10 cellular contexts compared by ENCODE assay signal in genomic region chr1:109197163-109198042, GRCh38. TPM values are rescaled to one million over a fixed set of nuclear protein-coding genes. Genes with fewer than 3 reads are reported as not detected.
DNase-seq lines count a peak whose midpoint lies in the region; ATAC-seq and TF ChIP-seq lines count a peak whose summit lies in the region.
"Had no signal": no experiment of that assay in that cellular context is flagged by ENCODE, and none has a peak within 500 bp of the region (broad histone marks: within the 10 kb centered on the region; RNA-seq: fewer than 3 reads in every experiment).

No MANE protein-coding gene starts in this region.

- H3K4me3 ChIP-seq in heart left ventricle = no peak overlapping the region

- peak overlapping the region in 3 of 12 donors; percentile 1 to 42 (median 20) for H3K27ac ChIP-seq in heart left ventricle
- H3K27ac ChIP-seq: C4-2B, VCaP had no signal

- peaks cover 0 to 14% (median 2%) of the 10 kb centered on the region in 12 donors for H3K4me1 ChIP-seq in heart left ventricle

- intact Hi-C loops in activated CD4-positive, alpha-beta T cell treated with anti-CD3 and anti-CD28 coated beads for 36 hours (cut with DNase I, micrococcal nuclease) = no loop called here
- intact Hi-C loops in heart left ventricle (cut with DNase I) = no loop called here

- peak; percentile 74 for DNase-seq in activated CD4-positive, alpha-beta T cell treated with anti-CD3 and anti-CD28 coated beads for 36 hours
- DNase-seq in activated CD4-positive, alpha-beta T cell treated with anti-CD3 and anti-CD28 coated beads, Interleukin-2, amount 50 U/mL, for 1 hour = no peak
- DNase-seq in UCSD-AML1 (lab: John Stamatoyannopoulos, UW; ENCODE audit: unreplicated experiment) = peak; percentile 61
- DNase-seq in heart left ventricle = peak in 3 of 5 donors; percentile 14 to 79 (median 67)
- peak; percentile 23 to 43 (median 27) for DNase-seq in stimulated activated CD4-positive, alpha-beta T cell treated with anti-CD3 and anti-CD28 coated beads, TNF-alpha, amount 100 ng/mL, for 48 hours (ENCODE audit: low read depth in 3 of 3)

- H3K27me3 Mint-ChIP-seq in activated CD4-positive, alpha-beta T cell treated with anti-CD3 and anti-CD28 coated beads for 36 hours = no peaks in the 10 kb centered on the region

- no peak overlapping the region for H3K4me3 Mint-ChIP-seq in activated CD4-positive, alpha-beta T cell treated with anti-CD3 and anti-CD28 coated beads for 36 hours

- H3K36me3 ChIP-seq in heart left ventricle = no peaks in the 10 kb centered on the region

- peak; percentile 76 for ATAC-seq in activated CD4-positive, alpha-beta T cell treated with anti-CD3 and anti-CD28 coated beads for 36 hours
- ATAC-seq in heart left ventricle = peak in 3 of 4 donors; percentile 54 to 88 (median 83)
- no peak for ATAC-seq in GM18870 (IDR thresholded peaks at IDR 0.05; ENCODE audit: unreplicated experiment)
- no peak for ATAC-seq in HG03025 (IDR thresholded peaks at IDR 0.05; ENCODE audit: low FRiP score, unreplicated experiment)
- no peak for ATAC-seq in GM21786 (IDR thresholded peaks at IDR 0.05; ENCODE audit: unreplicated experiment)

- peak overlapping the region; percentile 5 for H3K27ac Mint-ChIP-seq in activated CD4-positive, alpha-beta T cell treated with anti-CD3 and anti-CD28 coated beads for 36 hours

- no peaks in the 10 kb centered on the region for H3K27me3 ChIP-seq in heart left ventricle

- no peaks in the 10 kb centered on the region for H3K9me3 ChIP-seq in heart left ventricle

- 42 to 48% (median 45%) methylated on average over 10 of the region's 10 CpGs for WGBS in heart left ventricle, 4 donors

- H3K36me3 Mint-ChIP-seq in activated CD4-positive, alpha-beta T cell treated with anti-CD3 and anti-CD28 coated beads for 36 hours (ENCODE audit: low read depth) = no peaks in the 10 kb centered on the region

- no peak for TF ChIP-seq CTCF in heart left ventricle (IDR thresholded peaks at IDR 0.05)

- POLR2A ChIA-PET in activated CD4-positive, alpha-beta T cell treated with anti-CD3 and anti-CD28 coated beads for 36 hours (lab: Charles Lee) = no interaction called here

- CTCF ChIA-PET in activated CD4-positive, alpha-beta T cell treated with anti-CD3 and anti-CD28 coated beads for 36 hours (lab: Charles Lee) = interaction anchor here (0.6 to 1.8 kb wide), 3 partner anchors 15 to 83 kb away, joined by 3 to 5 read pairs (median 5); no protein-coding TSS in a partner anchor

- peaks cover 26% of the 10 kb centered on the region for H3K4me1 Mint-ChIP-seq in activated CD4-positive, alpha-beta T cell treated with anti-CD3 and anti-CD28 coated beads for 36 hours

- H3K9me3 Mint-ChIP-seq in activated CD4-positive, alpha-beta T cell treated with anti-CD3 and anti-CD28 coated beads for 36 hours (ENCODE audit: low read depth) = no peaks in the 10 kb centered on the region

- TF ChIP-seq POLR2A in heart left ventricle (IDR thresholded peaks at IDR 0.05) = no peak

RNA-seq across cellular contexts. Expression of gene SARS1, which starts 16.3 kb away (rescaled TPM):
- total RNA-seq in activated CD4-positive, alpha-beta T cell treated with anti-CD3 and anti-CD28 coated beads for 36 hours = 100 to 1,000 TPM; 224 to 240 TPM
- 100 to 1,000 TPM in 6 of 9 donors, 10 to 100 TPM in 3; 88.5 to 113 (median 102) TPM for total RNA-seq in heart left ventricle
- 100 to 1,000 TPM in 1 of 2 donors, 10 to 100 TPM in 1; 41.1 to 179 TPM for polyA plus RNA-seq in heart left ventricle

RNA-seq across cellular contexts. Expression of gene CELSR2, which starts 51.9 kb away (rescaled TPM):
- total RNA-seq in activated CD4-positive, alpha-beta T cell treated with anti-CD3 and anti-CD28 coated beads for 36 hours = 1 to 10 TPM; 1.9 to 2.0 TPM
- total RNA-seq in heart left ventricle = 10 to 100 TPM in 1 of 9 donors, 1 to 10 TPM in 8; 2.5 to 11.9 (median 8.6) TPM
- polyA plus RNA-seq in heart left ventricle = 1 to 10 TPM; 1.6 to 2.1 TPM

Comparison
In these comparisons a context has a peak if more than half of its experiments do, and no peak if none do; other contexts are left out.
1. ATAC-seq: peak in activated CD4-positive, alpha-beta T cell treated with anti-CD3 and anti-CD28 coated beads for 36 hours (single experiment) and heart left ventricle (3 of 4); none in GM18870 (single experiment), HG03025 (single experiment) and GM21786 (single experiment).